In the genomic region with DNA sequence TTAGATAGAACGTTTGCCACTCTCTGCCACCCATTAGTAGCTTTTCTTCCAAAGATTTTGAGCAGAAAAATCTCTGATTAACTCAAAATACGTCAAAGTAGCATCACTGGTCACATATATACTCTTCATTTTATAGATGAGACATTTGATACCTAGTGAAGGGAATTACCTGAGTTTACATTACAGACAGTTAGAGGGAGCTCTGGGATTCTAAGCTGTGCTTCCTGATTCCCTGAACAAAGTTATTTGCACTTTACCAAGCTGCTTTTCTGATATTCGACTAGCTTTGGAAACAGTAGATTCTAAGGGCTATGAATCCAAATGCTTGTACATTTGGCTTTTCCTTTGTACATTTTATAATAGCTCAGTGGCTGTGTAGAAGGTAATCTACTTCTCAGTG, we compare ENCODE assay signal across 14 cellular contexts.
A peak's percentile ranks its signal among the peaks of the same experiment; 100 is the strongest.
DNase-seq lines count a peak whose midpoint lies in the region; ATAC-seq and TF ChIP-seq lines count a peak whose summit lies in the region.
"Had no signal": no experiment of that assay in that cellular context is flagged by ENCODE, and none has a peak within 500 bp of the region (broad histone marks: within the 10 kb centered on the region; RNA-seq: fewer than 3 reads in every experiment).

No MANE protein-coding gene starts in this region.

- H2BK120ac ChIP-seq in H9 (ENCODE audit: low read depth, low read length, poor library complexity, severe bottlenecking) = no peak overlapping the region

- H3K36me3 ChIP-seq in osteoblast (ENCODE audit: insufficient read depth, low read length) = no peaks in the 10 kb centered on the region
- H3K36me3 ChIP-seq: left lung, SJSA1 had no signal

- H2BK12ac ChIP-seq in H9 (ENCODE audit: insufficient read length, low read depth, low read length) = no peak overlapping the region

- no peak overlapping the region for H4K5ac ChIP-seq in H9 (ENCODE audit: insufficient read length, low read depth, low read length)

- H3K4me1 Mint-ChIP-seq in H9 = peaks cover 8 to 9% of the 10 kb centered on the region in 2 experiments; a peak in 3 of 4 replicates

- H3K4me1 ChIP-seq in H9 (ENCODE audit: insufficient read depth, low read length) = no peaks in the 10 kb centered on the region; the same call in 1 of the 2 replicates
- H3K4me1 ChIP-seq in osteoblast (ENCODE audit: insufficient read depth, low read length) = no peaks in the 10 kb centered on the region
- H3K4me1 ChIP-seq: left lung, SJSA1 had no signal

- no peaks in the 10 kb centered on the region for H3K36me3 Mint-ChIP-seq in H9 (ENCODE audit: insufficient read depth in 1 of 3, low read depth in 3 of 3)
- H3K36me3 Mint-ChIP-seq: type B pancreatic cell had no signal

- H2BK20ac ChIP-seq in H9 (ENCODE audit: low read depth, low read length, poor library complexity, severe bottlenecking) = no peak overlapping the region

- no peak overlapping the region for H2AK5ac ChIP-seq in H9 (ENCODE audit: insufficient read length, low read length)

- H3K9me3 ChIP-seq in H9 (ENCODE audit: control insufficient read depth, low read depth, low read length) (no peaks in the 10 kb centered on the region), osteoblast (ENCODE audit: low read depth, low read length) (no peaks in the 10 kb centered on the region)
- H3K9me3 ChIP-seq: left lung, SJSA1 had no signal

- H4K20me1 ChIP-seq in H9 (ENCODE audit: control insufficient read depth, insufficient read depth, insufficient read length) (no peaks in the 10 kb centered on the region), osteoblast (ENCODE audit: insufficient read depth, low read length) (no peaks in the 10 kb centered on the region)

- H3K79me1 ChIP-seq in H9 (ENCODE audit: insufficient read depth, low read depth, low read length, poor library complexity, severe bottlenecking) = no peaks in the 10 kb centered on the region

- no peak overlapping the region for H2BK15ac ChIP-seq in H9 (ENCODE audit: low read depth, low read length)

- WGBS in H9 (ENCODE audit: extremely low coverage, insufficient read length, low lambda C conversion rate) = no CpG with 5 or more reads among the region's 3 CpGs

- H3K4ac ChIP-seq in H9 (ENCODE audit: low read depth, low read length) = no peak overlapping the region

- H3K56ac ChIP-seq in H9 (ENCODE audit: insufficient read length, low read depth, low read length) = no peak overlapping the region

- TF ChIP-seq CTCF in H9 (conservative IDR thresholded peaks at IDR 0.05) = peak; percentile 47; the same call in 2 of the 3 replicates
- TF ChIP-seq CTCF in epithelial cell of proximal tubule (conservative IDR thresholded peaks at IDR 0.05; ENCODE audit: low read depth, low read length) = peak; percentile 13
- no peak for TF ChIP-seq CTCF in osteoblast (IDR thresholded peaks at IDR 0.05; ENCODE audit: extremely low read depth, low read depth, low read length)

- no peaks in the 10 kb centered on the region for H3K9me3 Mint-ChIP-seq in H9

- H3K4me3 ChIP-seq in epithelial cell of proximal tubule (ENCODE audit: low read depth, low read length) (no peak overlapping the region), osteoblast (ENCODE audit: insufficient read depth, low read length) (no peak overlapping the region)
- H3K4me3 ChIP-seq: left lung, SJSA1 had no signal

- no peaks in the 10 kb centered on the region; the same call in 1 of the 2 replicates for H3K27me3 Mint-ChIP-seq in H9 (ENCODE audit: low read depth)
- H3K27me3 Mint-ChIP-seq: type B pancreatic cell had no signal

- no peak overlapping the region for H3K9ac ChIP-seq in H9 (ENCODE audit: extremely low read depth, insufficient read length, low read length)

- no peaks in the 10 kb centered on the region for H3K79me2 ChIP-seq in H9 (ENCODE audit: insufficient read depth, low read length)
- no peaks in the 10 kb centered on the region for H3K79me2 ChIP-seq in osteoblast (ENCODE audit: insufficient read depth, low read length)

- no peak overlapping the region for H3K27ac Mint-ChIP-seq in H9
- H3K27ac Mint-ChIP-seq: type B pancreatic cell had no signal

- H3K23me2 ChIP-seq in H9 (ENCODE audit: insufficient read length, low read depth, low read length, poor library complexity, severe bottlenecking) = no peaks in the 10 kb centered on the region

- H3K23ac ChIP-seq in H9 (ENCODE audit: insufficient read length, low read depth, low read length) = no peak overlapping the region

- no peak overlapping the region for H4K8ac ChIP-seq in H9 (replicated peaks; ENCODE audit: insufficient read length, low read depth, low read length)

- no peak overlapping the region for H3K14ac ChIP-seq in H9 (ENCODE audit: insufficient read depth, low read length)

- no peak overlapping the region for H3K18ac ChIP-seq in H9 (ENCODE audit: insufficient read length, low read depth, low read length)

- H3K27ac ChIP-seq in H9 (ENCODE audit: insufficient read length, low read depth, low read length) = no peak overlapping the region
- no peak overlapping the region for H3K27ac ChIP-seq in osteoblast (ENCODE audit: low read depth, low read length)
- H3K27ac ChIP-seq: left lung, SJSA1 had no signal

- DNase-seq in H9 (no peak), OCI-M1 (lab: John Stamatoyannopoulos, UW) (peak; percentile 11), epithelial cell of proximal tubule (ENCODE audit: low read depth) (no peak), osteoblast (ENCODE audit: insufficient read length, low spot score, missing footprints) (no peak), HPDE6-E6E7 (ENCODE audit: extremely low spot score) (no peak), cerebellar nuclear complex (lab: John Stamatoyannopoulos, UW) (no peak)
- DNase-seq: activated naive CD4-positive, alpha-beta T cell treated with anti-CD3 and anti-CD28 coated beads, Interleukin-2, amount 50 U/mL, for 16 hours; DMS79 treated with DMSO at 0.1 percent for 48 hours; left lung; stimulated activated CD4-positive, alpha-beta T cell treated with anti-CD3 and anti-CD28 coated beads, Interleukin-12 subunit alpha, Interleukin-12 subunit beta, amount 100 ng/mL, for 4 hours; stimulated activated naive CD8-positive, alpha-beta T cell treated with anti-CD3 and anti-CD28 coated beads, Interleukin-15, Interleukin-2, amounts not matched to agents 100 U/mL and 50 U/mL, for 24 hours had no signal

- no peak for ATAC-seq in GM21723 (IDR thresholded peaks at IDR 0.05; ENCODE audit: unreplicated experiment)
- ATAC-seq: left lung; stimulated activated naive CD8-positive, alpha-beta T cell treated with anti-CD3 and anti-CD28 coated beads, Interleukin-15, Interleukin-2, amounts not matched to agents 100 U/mL and 50 U/mL, for 24 hours had no signal

- H2AFZ ChIP-seq in H9 (ENCODE audit: low read length) (no peak overlapping the region), osteoblast (ENCODE audit: low read length) (peak overlapping the region; percentile 39)

- H3K27me3 ChIP-seq in H9 (ENCODE audit: insufficient read depth, low read length) (no peaks in the 10 kb centered on the region), osteoblast (ENCODE audit: insufficient read depth, low read length) (no peaks in the 10 kb centered on the region)
- H3K27me3 ChIP-seq: left lung, SJSA1 had no signal

- no peak overlapping the region for H4K91ac ChIP-seq in H9 (ENCODE audit: insufficient read length, low read depth, low read length)

- H2BK5ac ChIP-seq in H9 (ENCODE audit: insufficient read length, low read length) = no peak overlapping the region

- no peak overlapping the region for H3T11ph ChIP-seq in H9 (ENCODE audit: low read length)

- H3K4me3 Mint-ChIP-seq in H9 = no peak overlapping the region
- H3K4me3 Mint-ChIP-seq: type B pancreatic cell had no signal

- H3K4me2 ChIP-seq in H9 (ENCODE audit: insufficient read depth, insufficient read length, low read length) (no peak overlapping the region), osteoblast (ENCODE audit: insufficient read depth, low read length) (no peak overlapping the region)
